8 cellular contexts compared by ENCODE assay signal in the genomic region with DNA sequence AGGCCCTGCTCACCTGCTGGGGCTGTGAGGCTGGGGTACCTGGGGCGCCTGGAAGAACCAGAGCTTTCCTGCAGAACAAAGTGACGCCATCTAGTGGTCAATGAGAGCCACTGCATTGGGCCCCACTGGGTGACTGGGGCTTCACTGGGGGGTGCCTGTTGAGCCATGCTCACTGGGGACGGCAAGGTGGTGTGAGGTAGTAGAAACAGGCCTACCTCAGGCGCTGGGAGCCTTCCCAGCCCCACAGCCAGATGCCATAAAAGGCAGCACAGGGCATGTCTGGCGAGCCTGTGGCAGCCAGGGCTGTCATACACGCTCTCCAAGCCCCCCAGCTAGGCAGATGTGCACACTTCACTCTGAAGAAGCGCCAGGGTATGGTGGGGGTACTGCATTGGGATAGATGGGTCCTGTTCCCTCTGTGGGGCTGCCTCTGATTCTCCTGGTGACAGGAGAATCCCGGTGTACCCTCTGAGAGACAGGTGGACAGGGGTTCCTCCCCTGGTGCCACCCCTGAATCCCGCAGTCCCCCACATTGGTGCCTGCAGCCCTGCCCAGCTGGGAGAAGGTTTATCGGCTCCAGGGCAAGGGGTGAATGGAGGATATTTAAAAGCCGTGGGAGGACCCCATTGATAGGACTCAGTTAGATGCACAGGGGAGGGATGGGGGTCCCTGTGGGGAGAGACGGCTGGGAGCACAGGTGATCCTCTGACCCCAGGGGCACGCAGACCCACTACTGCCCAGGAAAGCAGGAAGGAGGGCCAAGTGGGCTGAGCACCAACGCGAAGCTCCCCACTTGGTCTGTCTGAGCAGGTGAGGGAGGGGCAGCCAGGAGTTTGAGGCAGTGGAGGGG.
A peak's percentile ranks its signal among the peaks of the same experiment; 100 is the strongest.
DNase-seq lines count a peak whose midpoint lies in the region; ATAC-seq and TF ChIP-seq lines count a peak whose summit lies in the region.

No MANE protein-coding gene starts in this region.

- CTCF ChIA-PET in CD8-positive, alpha-beta T cell (lab: Charles Lee) = interaction anchor here (0.7 to 8.1 kb wide), 20 partner anchors 9 to 285 kb away, joined by 3 to 68 read pairs (median 3); no protein-coding TSS in a partner anchor

- 84 to 93% methylated on average over 7 to 15 of the region's 15 CpGs for WGBS in endodermal cell (ENCODE audit: insufficient coverage in 1 of 2, insufficient read length in 1 of 2), 2 experiments

- TF ChIP-seq CTCF in CD8-positive, alpha-beta T cell (IDR thresholded peaks at IDR 0.05) = peak; percentile 80
- TF ChIP-seq CTCF in endodermal cell (conservative IDR thresholded peaks at IDR 0.05) = peak; percentile 96

- peak; percentile 77 for ATAC-seq in CD8-positive, alpha-beta T cell
- ATAC-seq in HG03159 (IDR thresholded peaks at IDR 0.05; ENCODE audit: unreplicated experiment) = no peak
- no peak for ATAC-seq in HG02970 (IDR thresholded peaks at IDR 0.05; ENCODE audit: low FRiP score, unreplicated experiment)

- H3K4me3 ChIP-seq in CD8-positive, alpha-beta T cell (ENCODE audit: low read depth, low read length) = no peak overlapping the region
- H3K4me3 ChIP-seq in endodermal cell (ENCODE audit: low read length) = no peak overlapping the region

- POLR2A ChIA-PET in CD8-positive, alpha-beta T cell (lab: Charles Lee) = interaction anchor here (1.4 kb wide), 1 partner anchor 47 kb away, joined by 3 read pairs; no protein-coding TSS in a partner anchor

- peaks cover 39% of the 10 kb centered on the region for H3K4me1 Mint-ChIP-seq in CD8-positive, alpha-beta T cell (ENCODE audit: low read depth)
- H3K4me1 Mint-ChIP-seq in endodermal cell = peaks cover 4% of the 10 kb centered on the region

- H3K4me3 Mint-ChIP-seq in CD8-positive, alpha-beta T cell = no peak overlapping the region
- H3K4me3 Mint-ChIP-seq in endodermal cell = no peak overlapping the region

- no peaks in the 10 kb centered on the region for H3K9me3 ChIP-seq in CD8-positive, alpha-beta T cell (ENCODE audit: low read length)
- H3K9me3 ChIP-seq in endodermal cell (ENCODE audit: control insufficient read depth, low read length) = no peaks in the 10 kb centered on the region

- H3K9ac ChIP-seq in endodermal cell (ENCODE audit: extremely low read depth, low read length, poor library complexity, severe bottlenecking) = no peak overlapping the region

- H3K27me3 ChIP-seq in CD8-positive, alpha-beta T cell (ENCODE audit: insufficient read depth, low read length) = no peaks in the 10 kb centered on the region
- H3K27me3 ChIP-seq in endodermal cell (ENCODE audit: control insufficient read depth, insufficient read depth, low read length, poor library complexity, severe bottlenecking) = no peaks in the 10 kb centered on the region

- peak overlapping the region; percentile 55 for H3K27ac Mint-ChIP-seq in CD8-positive, alpha-beta T cell
- H3K27ac Mint-ChIP-seq in endodermal cell = no peak overlapping the region

- H3K4me1 ChIP-seq in CD8-positive, alpha-beta T cell (ENCODE audit: insufficient read depth, low read length) = peaks cover 33% of the 10 kb centered on the region
- no peaks in the 10 kb centered on the region for H3K4me1 ChIP-seq in endodermal cell (ENCODE audit: control insufficient read depth, insufficient read depth, low read length)

- no peak overlapping the region for H3K27ac ChIP-seq in CD8-positive, alpha-beta T cell (ENCODE audit: low read depth, low read length)
- H3K27ac ChIP-seq in endodermal cell (ENCODE audit: low read depth, low read length) = no peak overlapping the region

- no peaks in the 10 kb centered on the region for H3K27me3 Mint-ChIP-seq in CD8-positive, alpha-beta T cell (ENCODE audit: low read depth)
- no peaks in the 10 kb centered on the region for H3K27me3 Mint-ChIP-seq in endodermal cell (ENCODE audit: insufficient read depth)

- DNase-seq in CD8-positive, alpha-beta T cell = peak; percentile 21 to 70 (median 50)
- DNase-seq in HPDE6-E6E7 (ENCODE audit: extremely low spot score) (peak; percentile 15), endodermal cell (peak; percentile 87), posterior vena cava (ENCODE audit: low spot score) (peak; percentile 75), H4 (ENCODE audit: low spot score) (no peak)
- DNase-seq in activated CD4-positive, alpha-beta T cell treated with anti-CD3 and anti-CD28 coated beads, Interleukin-2, amount 50 U/mL, for 4 hours = peak; percentile 43 to 46

- peaks cover 56% of the 10 kb centered on the region for H3K36me3 Mint-ChIP-seq in CD8-positive, alpha-beta T cell
- H3K36me3 Mint-ChIP-seq in endodermal cell (ENCODE audit: low read depth) = no peaks in the 10 kb centered on the region

- peaks cover 14% of the 10 kb centered on the region for H3K36me3 ChIP-seq in CD8-positive, alpha-beta T cell (ENCODE audit: insufficient read depth, low read length)
- no peaks in the 10 kb centered on the region for H3K36me3 ChIP-seq in endodermal cell (ENCODE audit: control insufficient read depth, insufficient read depth, low read length)

- intact Hi-C loops in CD8-positive, alpha-beta T cell (cut with DNase I, micrococcal nuclease) = loop anchor here (1.0 to 2.0 kb wide), 2 partner anchors 116 to 218 kb away; no protein-coding TSS in a partner anchor
- intact Hi-C loops in posterior vena cava (cut with DNase I) = no loop called here

- no peaks in the 10 kb centered on the region for H3K9me3 Mint-ChIP-seq in CD8-positive, alpha-beta T cell
- H3K9me3 Mint-ChIP-seq in endodermal cell = no peaks in the 10 kb centered on the region

Comparison
In these comparisons a context has a peak if more than half of its experiments do, and no peak if none do; other contexts are left out.
1. intact Hi-C loops: an anchor here in CD8-positive, alpha-beta T cell (1.0 to 2.0 kb wide); none called in posterior vena cava.